In genomic region chr1:167762061-167762746, GRCh38 we compare ENCODE assay signal across 17 cellular contexts. TPM values are rescaled to one million over a fixed set of nuclear protein-coding genes. Genes with fewer than 3 reads are reported as not detected.
DNase-seq lines count a peak whose midpoint lies in the region; ATAC-seq lines count a peak whose summit lies in the region.
"Had no signal": no experiment of that assay in that cellular context is flagged by ENCODE, and none has a peak within 500 bp of the region (broad histone marks: within the 10 kb centered on the region; RNA-seq: fewer than 3 reads in every experiment).

No MANE protein-coding gene starts in this region.

- H4K8ac ChIP-seq in trophoblast cell (ENCODE audit: low read depth, low read length), result no peak overlapping the region

- H3K27ac Mint-ChIP-seq in activated naive CD8-positive, alpha-beta T cell treated with anti-CD3 and anti-CD28 coated beads for 36 hours, result peak overlapping the region; percentile 38
- H3K27ac Mint-ChIP-seq: activated B cell treated with CpG ODN at 0.5 μM for 24 hours had no signal

- no peaks in the 10 kb centered on the region for H3K79me1 ChIP-seq in trophoblast cell (ENCODE audit: low read length)

- H3K4me3 Mint-ChIP-seq in activated T-cell treated with anti-CD3 and anti-CD28 coated beads, Interleukin-2, amount 50 U/mL, for 4 hours, result peak overlapping the region; percentile 39
- H3K4me3 Mint-ChIP-seq in activated naive CD8-positive, alpha-beta T cell treated with anti-CD3 and anti-CD28 coated beads for 36 hours, result no peak overlapping the region
- H3K4me3 Mint-ChIP-seq: activated B cell treated with CpG ODN at 0.5 μM for 24 hours had no signal

- H3K4ac ChIP-seq in trophoblast cell (ENCODE audit: low read depth, low read length), result peak overlapping the region; percentile 73

- H3K27me3 Mint-ChIP-seq in activated T-cell treated with anti-CD3 and anti-CD28 coated beads, Interleukin-2, amount 50 U/mL, for 4 hours (ENCODE audit: low read depth), result no peaks in the 10 kb centered on the region
- no peaks in the 10 kb centered on the region for H3K27me3 Mint-ChIP-seq in activated naive CD8-positive, alpha-beta T cell treated with anti-CD3 and anti-CD28 coated beads for 36 hours
- H3K27me3 Mint-ChIP-seq: activated B cell treated with CpG ODN at 0.5 μM for 24 hours had no signal

- no peak overlapping the region for H4K91ac ChIP-seq in trophoblast cell (ENCODE audit: low read depth, low read length)

- H2BK12ac ChIP-seq in trophoblast cell (ENCODE audit: low read length), result no peak overlapping the region

- no peak overlapping the region for H3K4me2 ChIP-seq in trophoblast cell (ENCODE audit: low read length)

- no peaks in the 10 kb centered on the region for H3K9me3 Mint-ChIP-seq in activated T-cell treated with anti-CD3 and anti-CD28 coated beads, Interleukin-2, amount 50 U/mL, for 4 hours
- no peaks in the 10 kb centered on the region for H3K9me3 Mint-ChIP-seq in activated naive CD8-positive, alpha-beta T cell treated with anti-CD3 and anti-CD28 coated beads for 36 hours
- H3K9me3 Mint-ChIP-seq: activated B cell treated with CpG ODN at 0.5 μM for 24 hours had no signal

- H2AK5ac ChIP-seq in trophoblast cell (ENCODE audit: low read length), result no peak overlapping the region

- no peak overlapping the region for H3K18ac ChIP-seq in trophoblast cell (ENCODE audit: low read length)

- no peak overlapping the region for H4K12ac ChIP-seq in trophoblast cell (ENCODE audit: low read depth, low read length)

- no peak overlapping the region for H3K23ac ChIP-seq in trophoblast cell (ENCODE audit: low read length)

- H3K9me3 ChIP-seq in trophoblast cell (ENCODE audit: insufficient read depth, low read depth, low read length), result no peaks in the 10 kb centered on the region
- H3K9me3 ChIP-seq: tibial nerve had no signal

- peak overlapping the region; percentile 45 for H3K4me3 ChIP-seq in Jurkat, Clone E6-1 (ENCODE audit: low read length)
- no peak overlapping the region for H3K4me3 ChIP-seq in trophoblast cell (ENCODE audit: low read depth, low read length)
- H3K4me3 ChIP-seq: smooth muscle cell, tibial nerve had no signal

- no CpG with 5 or more reads among the region's 8 CpGs for WGBS in trophoblast cell (ENCODE audit: extremely low coverage, insufficient coverage, insufficient read length)

- H3K27me3 ChIP-seq in trophoblast cell (ENCODE audit: insufficient read depth, low read length), result no peaks in the 10 kb centered on the region
- H3K27me3 ChIP-seq: tibial nerve had no signal

- peaks cover 24% of the 10 kb centered on the region for H3K4me1 Mint-ChIP-seq in activated T-cell treated with anti-CD3 and anti-CD28 coated beads, Interleukin-2, amount 50 U/mL, for 4 hours (ENCODE audit: low read depth)
- peaks cover 23% of the 10 kb centered on the region for H3K4me1 Mint-ChIP-seq in activated naive CD8-positive, alpha-beta T cell treated with anti-CD3 and anti-CD28 coated beads for 36 hours

- peak; percentile 54 to 65 for ATAC-seq in activated T-cell treated with anti-CD3 and anti-CD28 coated beads, Interleukin-2, amount 50 U/mL, for 4 hours
- no peak for ATAC-seq in GM19463 (IDR thresholded peaks at IDR 0.05; ENCODE audit: unreplicated experiment)

- DNase-seq in activated T-cell treated with anti-CD3 and anti-CD28 coated beads, Interleukin-2, amount 50 U/mL, for 4 hours, result no peak
- no peak for DNase-seq in activated T-cell treated with anti-CD3 and anti-CD28 coated beads for 4 hours
- peak; percentile 96 for DNase-seq in Jurkat, Clone E6-1 (ENCODE audit: low read depth, low spot score)
- peak; percentile 7 for DNase-seq in activated naive CD8-positive, alpha-beta T cell treated with anti-CD3 and anti-CD28 coated beads for 36 hours
- DNase-seq in trophoblast cell, result peak; percentile 14 to 51
- no peak for DNase-seq in nucleus accumbens (lab: John Stamatoyannopoulos, UW)
- DNase-seq in effector CD4-positive, alpha-beta T cell, result no peak
- DNase-seq: activated B cell treated with CpG ODN at 0.5 μM for 24 hours, anterior cingulate cortex, GOT3, midbrain, NCI-H1417 treated with DMSO at 0.1 percent for 48 hours, NCI-H2171, SIG-M5 had no signal

- H2BK5ac ChIP-seq in trophoblast cell (ENCODE audit: low read depth, low read length, poor library complexity), result no peak overlapping the region

- H3K14ac ChIP-seq in trophoblast cell (ENCODE audit: low read length), result no peak overlapping the region

- peaks cover 5% of the 10 kb centered on the region for H3K36me3 Mint-ChIP-seq in activated T-cell treated with anti-CD3 and anti-CD28 coated beads, Interleukin-2, amount 50 U/mL, for 4 hours (ENCODE audit: insufficient read depth)
- peaks cover 2% of the 10 kb centered on the region for H3K36me3 Mint-ChIP-seq in activated naive CD8-positive, alpha-beta T cell treated with anti-CD3 and anti-CD28 coated beads for 36 hours

- H3K27ac ChIP-seq in trophoblast cell (ENCODE audit: low read depth, low read length), result no peak overlapping the region
- H3K27ac ChIP-seq: tibial nerve had no signal

- H3K36me3 ChIP-seq in trophoblast cell (ENCODE audit: control insufficient read depth in 1 of 2, insufficient read depth in 2 of 2, low read length in 2 of 2), result peaks cover 2 to 9% of the 10 kb centered on the region in 2 experiments

- no peak overlapping the region for H2BK120ac ChIP-seq in trophoblast cell (ENCODE audit: insufficient read depth, low read length, poor library complexity)

- H2AFZ ChIP-seq in trophoblast cell (ENCODE audit: insufficient read depth, low read length, poor library complexity), result no peak overlapping the region

- H3K4me1 ChIP-seq in trophoblast cell (ENCODE audit: control insufficient read depth in 1 of 2, insufficient read depth in 2 of 2, low read length in 2 of 2), result peaks cover 12 to 18% of the 10 kb centered on the region in 2 experiments

- no peak overlapping the region for H3K9ac ChIP-seq in trophoblast cell (ENCODE audit: low read length)

- peaks cover 18% of the 10 kb centered on the region for H3K79me2 ChIP-seq in trophoblast cell (ENCODE audit: control insufficient read depth, insufficient read depth, low read length, poor library complexity)

RNA-seq across cellular contexts. Expression of gene MPZL1, which starts 40.4 kb away (rescaled TPM):
- total RNA-seq in activated T-cell treated with anti-CD3 and anti-CD28 coated beads, Interleukin-2, amount 50 U/mL, for 4 hours, result 10 to 100 TPM; 12.6 to 15.3 (median 15.3) TPM
- polyA plus RNA-seq in Jurkat, Clone E6-1 (2012; ENCODE audit: insufficient read depth, insufficient read length), result 43.0 TPM
- total RNA-seq in activated naive CD8-positive, alpha-beta T cell treated with anti-CD3 and anti-CD28 coated beads for 36 hours, result 10 to 100 TPM; 15.9 to 17.3 TPM
- polyA plus RNA-seq in trophoblast cell (2013), result 335 and 346 TPM in 2 replicates

Comparison
In these comparisons a context has a peak if more than half of its experiments do, and no peak if none do; other contexts are left out.
1. DNase-seq: peak in Jurkat, Clone E6-1 (single experiment), activated naive CD8-positive, alpha-beta T cell treated with anti-CD3 and anti-CD28 coated beads for 36 hours (single experiment) and trophoblast cell (2 of 2); none in activated T-cell treated with anti-CD3 and anti-CD28 coated beads, Interleukin-2, amount 50 U/mL, for 4 hours (single experiment), activated T-cell treated with anti-CD3 and anti-CD28 coated beads for 4 hours (single experiment), nucleus accumbens (0 of 56) and effector CD4-positive, alpha-beta T cell (single experiment).